Comparison of ENCODE assay signal across 1 cellular context in genomic region chrX:135114392-135114791, GRCh38.
TF ChIP-seq lines count a peak whose summit lies in the region.

No MANE protein-coding gene starts in this region.

TF ChIP-seq in GM23338, 12 proteins besides CTCF, POLR2A, EP300 and RAD21 (continued from another document):
- no peak for TF ChIP-seq REST (IDR thresholded peaks at IDR 0.05; ENCODE audit: unreplicated experiment)
- TF ChIP-seq CREB1 (CRISPR knock-in tag; IDR thresholded peaks at IDR 0.05; ENCODE audit: low read depth), result no peak
- TF ChIP-seq STAT1 (IDR thresholded peaks at IDR 0.05; ENCODE audit: unreplicated experiment), result no peak
- TF ChIP-seq ETS1 (IDR thresholded peaks at IDR 0.05), result no peak
- TF ChIP-seq JUNB (IDR thresholded peaks at IDR 0.05; ENCODE audit: unreplicated experiment), result no peak
- no peak for TF ChIP-seq ZNF114 (CRISPR knock-in tag; IDR thresholded peaks at IDR 0.05)
- TF ChIP-seq ZNF331 (CRISPR knock-in tag; IDR thresholded peaks at IDR 0.05; ENCODE audit: low read depth), result no peak
- TF ChIP-seq EZH2 (IDR thresholded peaks at IDR 0.05; ENCODE audit: low read depth, unreplicated experiment), result no peak
